8 cellular contexts compared by ENCODE assay signal in genomic region chrX:19682712-19683331, GRCh38.
A peak's percentile ranks its signal among the peaks of the same experiment; 100 is the strongest.
DNase-seq lines count a peak whose midpoint lies in the region; ATAC-seq and TF ChIP-seq lines count a peak whose summit lies in the region.

No MANE protein-coding gene starts in this region.

- ATAC-seq in GM21367 (IDR thresholded peaks at IDR 0.05; ENCODE audit: unreplicated experiment), result peak; percentile 78

- POLR2A ChIA-PET in OCI-LY7 (lab: Charles Lee), result interaction anchor here (0.6 to 0.8 kb wide), 2 partner anchors 17 to 42 kb away, joined by 3 to 5 read pairs; no protein-coding TSS in a partner anchor

- no peaks in the 10 kb centered on the region for H4K20me1 ChIP-seq in OCI-LY7 (ENCODE audit: insufficient read depth, low read length)

- H3K27ac ChIP-seq in OCI-LY7 (ENCODE audit: low read depth, low read length, poor library complexity, severe bottlenecking), result no peak overlapping the region

- H3K79me2 ChIP-seq in OCI-LY7 (ENCODE audit: insufficient read depth, low read depth, low read length), result no peaks in the 10 kb centered on the region

- CTCF ChIA-PET in OCI-LY7 (lab: Charles Lee; ENCODE audit: unreplicated experiment), result no interaction called here

- TF ChIP-seq CTCF in BE2C (IDR thresholded peaks at IDR 0.05; ENCODE audit: low read depth, low read length) (no peak), choroid plexus epithelial cell (conservative IDR thresholded peaks at IDR 0.05; ENCODE audit: low read depth, low read length) (no peak), OCI-LY7 (conservative IDR thresholded peaks at IDR 0.05; ENCODE audit: low read length) (no peak)

- H3K4me2 ChIP-seq in OCI-LY7 (ENCODE audit: low read length), result no peak overlapping the region

- H3K9me2 ChIP-seq in OCI-LY7 (ENCODE audit: insufficient read depth, low read length), result no peaks in the 10 kb centered on the region

- H3K4me1 ChIP-seq in BE2C, result no peaks in the 10 kb centered on the region
- H3K4me1 ChIP-seq in OCI-LY7 (ENCODE audit: insufficient read depth, low read length, poor library complexity, severe bottlenecking), result peaks cover 13% of the 10 kb centered on the region

- no peaks in the 10 kb centered on the region for H3K36me3 ChIP-seq in BE2C
- H3K36me3 ChIP-seq in OCI-LY7 (ENCODE audit: insufficient read depth, low read length), result peaks cover 19% of the 10 kb centered on the region

- no peaks in the 10 kb centered on the region for H3K9me3 ChIP-seq in BE2C
- no peaks in the 10 kb centered on the region for H3K9me3 ChIP-seq in OCI-LY7 (ENCODE audit: low read length)

- no peak overlapping the region for H2AFZ ChIP-seq in OCI-LY7 (ENCODE audit: low read length)

- H3K4me3 ChIP-seq in BE2C (ENCODE audit: low read depth, low read length), result no peak overlapping the region
- H3K4me3 ChIP-seq in Jurkat, Clone E6-1 (ENCODE audit: low read length), result no peak overlapping the region
- peak overlapping the region; percentile 26 for H3K4me3 ChIP-seq in choroid plexus epithelial cell (ENCODE audit: low read depth, low read length)
- no peak overlapping the region for H3K4me3 ChIP-seq in OCI-LY7 (ENCODE audit: low read depth, low read length, poor library complexity, severe bottlenecking)

- BruUV-seq in OCI-LY7 (replicated peaks; lab: Mats Ljungman, UMichigan), result no TSS peak

- H3K27me3 ChIP-seq in BE2C, result no peaks in the 10 kb centered on the region

- intact Hi-C loops in OCI-LY7 (cut with micrococcal nuclease; ENCODE audit: unreplicated experiment), result no loop called here

- DNase-seq in BE2C, result peak; percentile 38
- DNase-seq in Jurkat, Clone E6-1 (ENCODE audit: low read depth, low spot score), result peak; percentile 76
- peak; percentile 66 to 70 for DNase-seq in activated CD4-positive, alpha-beta T cell treated with anti-CD3 and anti-CD28 coated beads for 4 hours
- DNase-seq in choroid plexus epithelial cell (ENCODE audit: low read depth), result peak; percentile 96
- peak; percentile 49 for DNase-seq in medulla oblongata (ENCODE audit: extremely low spot score)
- peak; percentile 13 for DNase-seq in stimulated activated CD8-positive, alpha-beta memory T cell treated with anti-CD3 and anti-CD28 coated beads, Interleukin-15, amount 100 ng/mL, for 24 hours (ENCODE audit: low read depth)
- DNase-seq in OCI-LY7 (ENCODE audit: low spot score), result no peak
